11 cellular contexts compared by ENCODE assay signal in genomic region chr5:84450617-84451414, GRCh38.
DNase-seq lines count a peak whose midpoint lies in the region; ATAC-seq and TF ChIP-seq lines count a peak whose summit lies in the region.
"Had no signal": no experiment of that assay in that cellular context is flagged by ENCODE, and none has a peak within 500 bp of the region (broad histone marks: within the 10 kb centered on the region; RNA-seq: fewer than 3 reads in every experiment).

No MANE protein-coding gene starts in this region.

- no peak overlapping the region for H2AFZ ChIP-seq in SK-N-SH (ENCODE audit: low read depth)

- no peak overlapping the region for H3K9ac ChIP-seq in SK-N-SH

- TF ChIP-seq CTCF in 22Rv1 (IDR thresholded peaks at IDR 0.05) = peak; percentile 59
- TF ChIP-seq CTCF in GM10248 (IDR thresholded peaks at IDR 0.05; ENCODE audit: control extremely low read depth, extremely low read depth, low read depth, missing control alignments) = no peak
- TF ChIP-seq CTCF in SK-N-SH (IDR thresholded peaks at IDR 0.05) = peak; percentile 57
- TF ChIP-seq CTCF in esophagus muscularis mucosa (IDR thresholded peaks at IDR 0.05) = peak in 1 of 3 experiments; percentile 38

- no peaks in the 10 kb centered on the region for H3K9me2 ChIP-seq in SK-N-SH

- H3K4me3 ChIP-seq in SK-N-SH (ENCODE audit: low read depth in 2 of 2, low read length in 1 of 2) = no peak overlapping the region
- no peak overlapping the region for H3K4me3 ChIP-seq in esophagus muscularis mucosa

- H3F3A ChIP-seq in SK-N-SH (replicated peaks; ENCODE audit: insufficient read depth) = no peaks in the 10 kb centered on the region

- no peak for ATAC-seq in GM21390 (IDR thresholded peaks at IDR 0.05; ENCODE audit: unreplicated experiment)
- no peak for ATAC-seq in GM18868 (IDR thresholded peaks at IDR 0.05; ENCODE audit: unreplicated experiment)

- no peak for TF ChIP-seq EP300 in SK-N-SH (IDR thresholded peaks at IDR 0.05; ENCODE audit: borderline replicate concordance in 1 of 2, low read depth in 1 of 2, low read length in 1 of 2)
- no peak for TF ChIP-seq EP300 in esophagus muscularis mucosa (IDR thresholded peaks at IDR 0.05)

- no peaks in the 10 kb centered on the region for H3K4me1 ChIP-seq in SK-N-SH (ENCODE audit: control insufficient read depth in 1 of 2, insufficient read depth in 2 of 2, low read depth in 1 of 2, low read length in 1 of 2)
- no peaks in the 10 kb centered on the region for H3K4me1 ChIP-seq in esophagus muscularis mucosa

- no peaks in the 10 kb centered on the region for H4K20me1 ChIP-seq in SK-N-SH (ENCODE audit: insufficient read depth)

- 55% methylated on average over 2 of the region's 2 CpGs for WGBS in SK-N-SH (ENCODE audit: low lambda C conversion rate)
- 91% methylated on average over 2 of the region's 2 CpGs for WGBS in esophagus muscularis mucosa

- no peaks in the 10 kb centered on the region for H3K79me2 ChIP-seq in SK-N-SH (ENCODE audit: insufficient read depth)

- H3K27me3 ChIP-seq in SK-N-SH (ENCODE audit: insufficient read depth) (no peaks in the 10 kb centered on the region), esophagus muscularis mucosa (no peaks in the 10 kb centered on the region)

- POLR2A ChIA-PET in GM10248 (lab: Yijun Ruan, JAX) = no interaction called here
- POLR2A ChIA-PET in SK-N-SH (lab: Yijun Ruan, JAX) = interaction anchor here (0.5 kb wide), 1 partner anchor 711 kb away, joined by 3 read pairs; no protein-coding TSS in a partner anchor

- intact Hi-C loops in esophagus muscularis mucosa (cut with DNase I) = no loop called here

- no peak overlapping the region for H3K4me2 ChIP-seq in SK-N-SH

- H3K9me3 ChIP-seq in SK-N-SH (peaks cover 15% of the 10 kb centered on the region; the same call in 1 of the 2 replicates), esophagus muscularis mucosa (peaks cover 0 to 13% (median 6%) of the 10 kb centered on the region in 4 donors)

- H3K36me3 ChIP-seq in SK-N-SH (replicated peaks in 1 of 2; ENCODE audit: control insufficient read depth in 1 of 2, insufficient read depth in 2 of 2, low read length in 1 of 2) = no peaks in the 10 kb centered on the region
- H3K36me3 ChIP-seq in esophagus muscularis mucosa = no peaks in the 10 kb centered on the region

- no peak for TF ChIP-seq POLR2A in esophagus muscularis mucosa (IDR thresholded peaks at IDR 0.05; ENCODE audit: low read depth)

- CTCF ChIA-PET in GM10248 (lab: Yijun Ruan, JAX) = interaction anchor here (1.2 to 1.3 kb wide), 2 partner anchors 9 to 14 kb away, joined by 3 to 5 read pairs; no protein-coding TSS in a partner anchor
- CTCF ChIA-PET in SK-N-SH (lab: Yijun Ruan, JAX) = interaction anchor here (0.6 to 3.3 kb wide), 7 partner anchors 9 to 750 kb away, joined by 3 to 13 read pairs (median 4); no protein-coding TSS in a partner anchor

- H3K27ac ChIP-seq in 22Rv1 = no peak overlapping the region
- H3K27ac ChIP-seq in SK-N-SH (ENCODE audit: low read depth in 2 of 2, low read length in 1 of 2) = peak overlapping the region in 1 of 2 experiments; percentile 12; a peak in 1 of 4 replicates
- no peak overlapping the region for H3K27ac ChIP-seq in esophagus muscularis mucosa (replicated peaks in 1 of 4)

- peak; percentile 56 for TF ChIP-seq RAD21 in SK-N-SH (IDR thresholded peaks at IDR 0.05; ENCODE audit: low read length)

- DNase-seq in GM10248 (ENCODE audit: extremely low spot score) (peak; percentile 5), SK-N-SH (peak; percentile 30), globus pallidus (ENCODE audit: low spot score) (peak; percentile 11), esophagus muscularis mucosa (ENCODE audit: extremely low spot score) (no peak), NCI-H187 (lab: John Stamatoyannopoulos, UW) (no peak)
- DNase-seq: activated naive CD4-positive, alpha-beta T cell treated with anti-CD3 and anti-CD28 coated beads for 36 hours; NCI-H1436; stimulated activated CD8-positive, alpha-beta memory T cell treated with anti-CD3 and anti-CD28 coated beads, Interleukin-4, amount 100 ng/mL, for 48 hours had no signal

TF ChIP-seq in SK-N-SH, 30 proteins besides CTCF, POLR2A, EP300 and RAD21:
- TF ChIP-seq ZBTB33 (IDR thresholded peaks at IDR 0.05; ENCODE audit: borderline replicate concordance, low read depth) (no peak), NRF1 (IDR thresholded peaks at IDR 0.05; ENCODE audit: low read depth, low read length) (no peak), SMC3 (IDR thresholded peaks at IDR 0.05; ENCODE audit: low read depth, low read length) (peak; percentile 23; the same call in 1 of the 2 replicates), FOSL2 (IDR thresholded peaks at IDR 0.05; ENCODE audit: borderline replicate concordance, low read depth) (no peak), USF2 (IDR thresholded peaks at IDR 0.05; ENCODE audit: borderline replicate concordance, low read depth, low read length) (no peak)

Comparison
In these comparisons a context has a peak if more than half of its experiments do, and no peak if none do; other contexts are left out.
1. DNase-seq: peak in GM10248 (single experiment), SK-N-SH (single experiment) and globus pallidus (single experiment); none in esophagus muscularis mucosa (single experiment) and NCI-H187 (0 of 2).